In the genomic region with DNA sequence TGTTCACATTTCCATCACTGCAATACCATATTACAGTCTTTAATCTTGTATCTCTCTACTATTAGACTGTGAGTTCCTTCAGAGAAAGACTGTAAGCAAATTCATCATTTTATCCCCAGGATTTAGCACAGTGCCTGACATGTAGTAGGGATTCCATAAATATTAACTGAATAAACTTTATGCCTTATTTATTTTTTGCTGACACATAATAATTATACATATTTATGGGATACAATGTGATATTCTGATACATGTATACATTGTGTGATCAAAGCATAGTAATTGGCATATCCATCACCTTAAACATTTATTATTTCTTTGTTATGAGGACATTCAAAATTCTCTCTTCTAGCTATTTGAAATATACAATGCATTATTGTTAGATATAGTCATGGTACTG, we compare ENCODE assay signal across 11 cellular contexts. TPM values are rescaled to one million over a fixed set of nuclear protein-coding genes. Genes with fewer than 3 reads are reported as not detected.
"Had no signal": no experiment of that assay in that cellular context is flagged by ENCODE, and none has a peak within 500 bp of the region (broad histone marks: within the 10 kb centered on the region; RNA-seq: fewer than 3 reads in every experiment).

No MANE protein-coding gene starts in this region.

- FAIRE-seq: HTR-8/SVneo had no signal

- H3K27ac Mint-ChIP-seq: GM23338, HFFc6 had no signal

- H3K36me3 ChIP-seq: HAP-1 had no signal

- H3K4me3 Mint-ChIP-seq: GM23338, HFFc6 had no signal

- H3K9me3 Mint-ChIP-seq: HFFc6 had no signal

- H3K9me3 ChIP-seq: HAP-1 had no signal

- ATAC-seq: GM23338, HCT116 had no signal

- H3K4me1 Mint-ChIP-seq: GM23338 had no signal

- DNase-seq: H7, HFFc6, Karpas-422, KBM-7 had no signal

- H2AFZ ChIP-seq: GM23338 had no signal

- H3K4me3 ChIP-seq: GM23338, HAP-1 had no signal

- H3K9ac ChIP-seq: KMS-11 had no signal

- H3K27ac ChIP-seq: KMS-11 had no signal

- H3K4me2 ChIP-seq: GM23338, KMS-11 had no signal

- H3K4me1 ChIP-seq: HAP-1 had no signal

RNA-seq across cellular contexts. Expression of a gene that starts 3.7 kb away (rescaled TPM):
- total RNA-seq: GM23338, H4, H7, HFFc6, HT-29 had no signal
- polyA plus RNA-seq: GM23338 had no signal
